33 cellular contexts compared by ENCODE assay signal in genomic region chr7:41674505-41675023, GRCh38. TPM values are rescaled to one million over a fixed set of nuclear protein-coding genes. Genes with fewer than 3 reads are reported as not detected.
"Had no signal": no experiment of that assay in that cellular context is flagged by ENCODE, and none has a peak within 500 bp of the region (broad histone marks: within the 10 kb centered on the region; RNA-seq: fewer than 3 reads in every experiment).

No MANE protein-coding gene starts in this region.

- H3K36me3 Mint-ChIP-seq: activated CD4-positive, alpha-beta memory T cell treated with anti-CD3 and anti-CD28 coated beads for 36 hours; activated CD8-positive, alpha-beta memory T cell treated with anti-CD3 and anti-CD28 coated beads, Interleukin-2, amount 10 ng/mL, durations not matched to agents 7 days and 5 days; activated naive CD4-positive, alpha-beta T cell treated with anti-CD3 and anti-CD28 coated beads, Interleukin-2, amount 50 U/mL, for 24 hours; activated naive CD8-positive, alpha-beta T cell treated with anti-CD3 and anti-CD28 coated beads for 36 hours had no signal

- DNase-seq: activated CD4-positive, alpha-beta memory T cell treated with anti-CD3 and anti-CD28 coated beads for 36 hours; activated CD4-positive, alpha-beta T cell treated with anti-CD3 and anti-CD28 coated beads for 36 hours; activated CD4-positive, alpha-beta T cell treated with anti-CD3 and anti-CD28 coated beads, Interleukin-2, amount 10 ng/mL, durations not matched to agents 24 days and 14 days; activated CD4-positive, CD25-positive, alpha-beta regulatory T cell; activated CD4-positive, CD25-positive, alpha-beta regulatory T cell treated with anti-CD3 and anti-CD28 coated beads, Interleukin-2, amount 50 U/mL, for 72 hours; activated CD8-positive, alpha-beta memory T cell treated with anti-CD3 and anti-CD28 coated beads, Interleukin-2, amount 10 ng/mL, durations not matched to agents 7 days and 5 days; activated CD8-positive, alpha-beta memory T cell treated with anti-CD3 and anti-CD28 coated beads, Interleukin-2, amount 50 U/mL, for 4 hours; activated CD8-positive, alpha-beta T cell treated with anti-CD3 and anti-CD28 coated beads, Interleukin-2, amount 10 ng/mL, durations not matched to agents 7 days and 5 days; activated effector memory CD4-positive, alpha-beta T cell treated with anti-CD3 and anti-CD28 coated beads, Interleukin-2, amount 50 U/mL, for 16 hours; activated naive CD4-positive, alpha-beta T cell treated with anti-CD3 and anti-CD28 coated beads for 36 hours; activated naive CD8-positive, alpha-beta T cell treated with anti-CD3 and anti-CD28 coated beads for 36 hours; activated naive CD8-positive, alpha-beta T cell treated with anti-CD3 and anti-CD28 coated beads, Interleukin-2, amount 50 U/mL, for 24 hours; activated T-cell treated with anti-CD3 and anti-CD28 coated beads, Interleukin-2, amount 50 U/mL, for 1 hour; activated T-cell treated with anti-CD3 and anti-CD28 coated beads, Interleukin-2, amount 50 U/mL, for 48 hours; adrenal gland; amygdala; aorta; body of pancreas; caudate nucleus; cortex of kidney; dermis blood vessel endothelial cell; effector CD4-positive, alpha-beta T cell; effector memory CD8-positive, alpha-beta T cell; foreskin fibroblast; head of caudate nucleus; T-helper 9 cell; WERI-Rb-1 had no signal

- H3K27me3 Mint-ChIP-seq: activated CD4-positive, alpha-beta memory T cell treated with anti-CD3 and anti-CD28 coated beads for 36 hours; activated CD4-positive, alpha-beta T cell treated with anti-CD3 and anti-CD28 coated beads, Interleukin-2, amount 10 ng/mL, durations not matched to agents 24 days and 14 days; activated CD8-positive, alpha-beta memory T cell treated with anti-CD3 and anti-CD28 coated beads, Interleukin-2, amount 10 ng/mL, durations not matched to agents 7 days and 5 days; activated naive CD4-positive, alpha-beta T cell treated with anti-CD3 and anti-CD28 coated beads, Interleukin-2, amount 50 U/mL, for 24 hours; activated naive CD8-positive, alpha-beta T cell treated with anti-CD3 and anti-CD28 coated beads for 36 hours; activated naive CD8-positive, alpha-beta T cell treated with anti-CD3 and anti-CD28 coated beads, Interleukin-2, amount 50 U/mL, for 24 hours; effector memory CD8-positive, alpha-beta T cell had no signal

- H3K4me3 Mint-ChIP-seq: activated CD4-positive, alpha-beta memory T cell treated with anti-CD3 and anti-CD28 coated beads for 36 hours; activated CD4-positive, alpha-beta T cell treated with anti-CD3 and anti-CD28 coated beads for 36 hours; activated CD4-positive, alpha-beta T cell treated with anti-CD3 and anti-CD28 coated beads, Interleukin-2, amount 10 ng/mL, durations not matched to agents 24 days and 14 days; activated CD8-positive, alpha-beta memory T cell treated with anti-CD3 and anti-CD28 coated beads, Interleukin-2, amount 10 ng/mL, durations not matched to agents 7 days and 5 days; activated CD8-positive, alpha-beta T cell treated with anti-CD3 and anti-CD28 coated beads, Interleukin-2, amount 10 ng/mL, durations not matched to agents 7 days and 5 days; activated naive CD4-positive, alpha-beta T cell treated with anti-CD3 and anti-CD28 coated beads for 36 hours; activated naive CD4-positive, alpha-beta T cell treated with anti-CD3 and anti-CD28 coated beads, Interleukin-2, amount 50 U/mL, for 24 hours; activated naive CD8-positive, alpha-beta T cell treated with anti-CD3 and anti-CD28 coated beads for 36 hours; activated naive CD8-positive, alpha-beta T cell treated with anti-CD3 and anti-CD28 coated beads, Interleukin-2, amount 50 U/mL, for 24 hours; activated T-helper 1 cell treated with anti-CD3 and anti-CD28 coated beads, Interleukin-12 subunit alpha, Interleukin-12 subunit beta, Interleukin-2, Interleukin-4 antibody, amounts not matched to agents 30 ng/mL and 10 ng/mL and 1 ng/mL, durations not matched to agents 14 hours and 24 hours and 36 hours; effector memory CD8-positive, alpha-beta T cell; T-helper 1 cell treated with Interleukin-12 subunit alpha and Interleukin-12 subunit beta and Interleukin-4 antibody, amounts not matched to agents 30 μg/mL and 1 μg/mL, for 36 hours had no signal

- H3K27me3 ChIP-seq: adrenal gland, body of pancreas had no signal

- H3K27ac ChIP-seq: adrenal gland, body of pancreas, WERI-Rb-1 had no signal

- H3K4me1 Mint-ChIP-seq: activated CD4-positive, alpha-beta T cell treated with anti-CD3 and anti-CD28 coated beads for 36 hours; activated CD4-positive, alpha-beta T cell treated with anti-CD3 and anti-CD28 coated beads, Interleukin-2, amount 10 ng/mL, durations not matched to agents 24 days and 14 days; activated CD8-positive, alpha-beta memory T cell treated with anti-CD3 and anti-CD28 coated beads, Interleukin-2, amount 10 ng/mL, durations not matched to agents 7 days and 5 days; activated naive CD4-positive, alpha-beta T cell treated with anti-CD3 and anti-CD28 coated beads, Interleukin-2, amount 50 U/mL, for 24 hours; activated naive CD8-positive, alpha-beta T cell treated with anti-CD3 and anti-CD28 coated beads for 36 hours; activated naive CD8-positive, alpha-beta T cell treated with anti-CD3 and anti-CD28 coated beads, Interleukin-2, amount 50 U/mL, for 24 hours had no signal

- H3K36me3 ChIP-seq: adrenal gland, WERI-Rb-1 had no signal

- H3K4me1 ChIP-seq: adrenal gland, body of pancreas had no signal

- H3K9me3 Mint-ChIP-seq: activated CD4-positive, alpha-beta memory T cell treated with anti-CD3 and anti-CD28 coated beads for 36 hours; activated CD4-positive, alpha-beta T cell treated with anti-CD3 and anti-CD28 coated beads, Interleukin-2, amount 10 ng/mL, durations not matched to agents 24 days and 14 days; activated naive CD4-positive, alpha-beta T cell treated with anti-CD3 and anti-CD28 coated beads for 36 hours; activated naive CD4-positive, alpha-beta T cell treated with anti-CD3 and anti-CD28 coated beads, Interleukin-2, amount 50 U/mL, for 24 hours; activated naive CD8-positive, alpha-beta T cell treated with anti-CD3 and anti-CD28 coated beads for 36 hours; activated naive CD8-positive, alpha-beta T cell treated with anti-CD3 and anti-CD28 coated beads, Interleukin-2, amount 50 U/mL, for 24 hours; T-helper 1 cell treated with Interleukin-12 subunit alpha and Interleukin-12 subunit beta and Interleukin-4 antibody, amounts not matched to agents 30 μg/mL and 1 μg/mL, for 36 hours had no signal

- ATAC-seq: activated CD4-positive, alpha-beta T cell treated with anti-CD3 and anti-CD28 coated beads for 36 hours; activated CD8-positive, alpha-beta memory T cell treated with anti-CD3 and anti-CD28 coated beads, Interleukin-2, amount 10 ng/mL, durations not matched to agents 7 days and 5 days; activated CD8-positive, alpha-beta T cell treated with anti-CD3 and anti-CD28 coated beads, Interleukin-2, amount 10 ng/mL, durations not matched to agents 7 days and 5 days; activated naive CD8-positive, alpha-beta T cell treated with anti-CD3 and anti-CD28 coated beads, Interleukin-2, amount 50 U/mL, for 24 hours; body of pancreas; effector memory CD8-positive, alpha-beta T cell; esophagus mucosa had no signal

- H3K4me3 ChIP-seq: adrenal gland, body of pancreas had no signal

- H3K27ac Mint-ChIP-seq: activated CD4-positive, alpha-beta memory T cell treated with anti-CD3 and anti-CD28 coated beads for 36 hours; activated CD4-positive, alpha-beta T cell treated with anti-CD3 and anti-CD28 coated beads for 36 hours; activated CD4-positive, alpha-beta T cell treated with anti-CD3 and anti-CD28 coated beads, Interleukin-2, amount 10 ng/mL, durations not matched to agents 24 days and 14 days; activated CD8-positive, alpha-beta memory T cell treated with anti-CD3 and anti-CD28 coated beads, Interleukin-2, amount 10 ng/mL, durations not matched to agents 7 days and 5 days; activated CD8-positive, alpha-beta T cell treated with anti-CD3 and anti-CD28 coated beads, Interleukin-2, amount 10 ng/mL, durations not matched to agents 7 days and 5 days; activated naive CD4-positive, alpha-beta T cell treated with anti-CD3 and anti-CD28 coated beads for 36 hours; activated naive CD4-positive, alpha-beta T cell treated with anti-CD3 and anti-CD28 coated beads, Interleukin-2, amount 50 U/mL, for 24 hours; activated naive CD8-positive, alpha-beta T cell treated with anti-CD3 and anti-CD28 coated beads for 36 hours; activated naive CD8-positive, alpha-beta T cell treated with anti-CD3 and anti-CD28 coated beads, Interleukin-2, amount 50 U/mL, for 24 hours; activated T-helper 1 cell treated with anti-CD3 and anti-CD28 coated beads, Interleukin-12 subunit alpha, Interleukin-12 subunit beta, Interleukin-2, Interleukin-4 antibody, amounts not matched to agents 30 ng/mL and 10 ng/mL and 1 ng/mL, durations not matched to agents 14 hours and 24 hours and 36 hours; activated T-helper 2 cell treated with anti-CD3 and anti-CD28 coated beads, Interferon-gamma antibody, Interleukin-2, Interleukin-4, amounts not matched to agents 10 μg/mL and 5 μg/mL and 100 μg/mL, durations not matched to agents 14 hours and 24 hours and 36 hours; effector memory CD8-positive, alpha-beta T cell; T-helper 1 cell treated with Interleukin-12 subunit alpha and Interleukin-12 subunit beta and Interleukin-4 antibody, amounts not matched to agents 30 μg/mL and 1 μg/mL, for 36 hours had no signal

- H3K9me3 ChIP-seq: adrenal gland, body of pancreas had no signal

RNA-seq across cellular contexts. Expression of gene INHBA, which starts 28.3 kb away (rescaled TPM):
- total RNA-seq: activated CD4-positive, alpha-beta memory T cell treated with anti-CD3 and anti-CD28 coated beads for 36 hours; activated CD4-positive, alpha-beta T cell treated with anti-CD3 and anti-CD28 coated beads for 36 hours; activated CD8-positive, alpha-beta memory T cell treated with anti-CD3 and anti-CD28 coated beads, Interleukin-2, amount 10 ng/mL, durations not matched to agents 7 days and 5 days; activated CD8-positive, alpha-beta T cell treated with anti-CD3 and anti-CD28 coated beads, Interleukin-2, amount 10 ng/mL, durations not matched to agents 7 days and 5 days; activated naive CD4-positive, alpha-beta T cell treated with anti-CD3 and anti-CD28 coated beads for 36 hours; activated naive CD8-positive, alpha-beta T cell treated with anti-CD3 and anti-CD28 coated beads for 36 hours; T-helper 2 cell treated with Interferon-gamma antibody and Interleukin-4, amounts not matched to agents 100 ng/mL and 5 ng/mL, for 36 hours had no signal
